9 cellular contexts compared by ENCODE assay signal in the genomic region with DNA sequence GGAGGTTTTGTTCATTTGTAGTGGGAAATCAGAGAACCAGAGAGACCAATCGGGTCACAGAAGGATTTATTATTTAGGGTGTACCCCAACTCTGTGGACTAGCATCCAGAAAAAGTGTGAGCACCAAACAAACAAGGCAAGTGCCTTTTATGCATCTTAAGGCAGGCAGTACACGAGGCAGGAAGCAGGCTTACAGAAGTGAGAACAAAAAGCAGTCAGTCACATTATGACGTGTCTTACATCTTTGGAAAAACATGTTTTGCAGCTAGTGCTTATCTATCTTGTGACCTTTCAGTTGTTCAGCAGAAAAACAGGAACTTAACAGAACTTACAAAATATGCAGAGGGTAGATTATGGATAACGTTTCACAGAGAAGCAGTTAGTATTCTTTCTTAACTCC.
A peak's percentile ranks its signal among the peaks of the same experiment; 100 is the strongest.
DNase-seq lines count a peak whose midpoint lies in the region; ATAC-seq and TF ChIP-seq lines count a peak whose summit lies in the region.
"Had no signal": no experiment of that assay in that cellular context is flagged by ENCODE, and none has a peak within 500 bp of the region (broad histone marks: within the 10 kb centered on the region; RNA-seq: fewer than 3 reads in every experiment).

No MANE protein-coding gene starts in this region.

- DNase-seq in stimulated activated CD4-positive, alpha-beta T cell treated with anti-CD3 and anti-CD28 coated beads, Interleukin-1b, Interleukin-23, amount 100 ng/mL, for 48 hours, result peak; percentile 22
- no peak for DNase-seq in stimulated activated CD4-positive, alpha-beta T cell treated with anti-CD3 and anti-CD28 coated beads, Interleukin-4, amount 100 ng/mL, for 1 hour
- peak; percentile 46 for DNase-seq in activated CD8-positive, alpha-beta T cell treated with anti-CD3 and anti-CD28 coated beads for 36 hours
- no peak for DNase-seq in NCI-H2029 treated with DMSO at 0.1 percent for 48 hours (lab: John Stamatoyannopoulos, UW)
- no peak for DNase-seq in HuH-7.5 (ENCODE audit: low spot score)
- no peak for DNase-seq in NCI-H526 treated with DMSO at 0.1 percent for 48 hours (lab: John Stamatoyannopoulos, UW)
- DNase-seq: midbrain had no signal

- peaks cover 28% of the 10 kb centered on the region for H3K4me1 Mint-ChIP-seq in activated CD8-positive, alpha-beta T cell treated with anti-CD3 and anti-CD28 coated beads for 36 hours (ENCODE audit: low read depth)

- ATAC-seq in HG03432 (IDR thresholded peaks at IDR 0.05; ENCODE audit: unreplicated experiment) (peak; percentile 99), GM21723 (IDR thresholded peaks at IDR 0.05; ENCODE audit: unreplicated experiment) (no peak)
- peak; percentile 81 for ATAC-seq in activated CD8-positive, alpha-beta T cell treated with anti-CD3 and anti-CD28 coated beads for 36 hours

- peak overlapping the region; percentile 83 for H3K27ac Mint-ChIP-seq in activated CD8-positive, alpha-beta T cell treated with anti-CD3 and anti-CD28 coated beads for 36 hours

- peaks cover 15% of the 10 kb centered on the region for H3K36me3 Mint-ChIP-seq in activated CD8-positive, alpha-beta T cell treated with anti-CD3 and anti-CD28 coated beads for 36 hours (ENCODE audit: low read depth)

- no peak for TF ChIP-seq CTCF in activated CD8-positive, alpha-beta T cell treated with anti-CD3 and anti-CD28 coated beads for 36 hours (IDR thresholded peaks at IDR 0.05)

- intact Hi-C loops in activated CD8-positive, alpha-beta T cell treated with anti-CD3 and anti-CD28 coated beads for 36 hours (cut with micrococcal nuclease), result no loop called here

- H3K4me3 Mint-ChIP-seq in activated CD8-positive, alpha-beta T cell treated with anti-CD3 and anti-CD28 coated beads for 36 hours, result no peak overlapping the region

- POLR2A ChIA-PET in activated CD8-positive, alpha-beta T cell treated with anti-CD3 and anti-CD28 coated beads for 36 hours (lab: Charles Lee), result interaction anchor here (1.7 kb wide), 1 partner anchor 9 kb away, joined by 4 read pairs; no protein-coding TSS in a partner anchor

- CTCF ChIA-PET in activated CD8-positive, alpha-beta T cell treated with anti-CD3 and anti-CD28 coated beads for 36 hours (lab: Charles Lee), result no interaction called here

- no peaks in the 10 kb centered on the region for H3K27me3 Mint-ChIP-seq in activated CD8-positive, alpha-beta T cell treated with anti-CD3 and anti-CD28 coated beads for 36 hours

- H3K9me3 Mint-ChIP-seq in activated CD8-positive, alpha-beta T cell treated with anti-CD3 and anti-CD28 coated beads for 36 hours, result peaks cover 6% of the 10 kb centered on the region

Comparison
In these comparisons a context has a peak if more than half of its experiments do, and no peak if none do; other contexts are left out.
1. DNase-seq: peak in stimulated activated CD4-positive, alpha-beta T cell treated with anti-CD3 and anti-CD28 coated beads, Interleukin-1b, Interleukin-23, amount 100 ng/mL, for 48 hours (single experiment) and activated CD8-positive, alpha-beta T cell treated with anti-CD3 and anti-CD28 coated beads for 36 hours (single experiment); none in stimulated activated CD4-positive, alpha-beta T cell treated with anti-CD3 and anti-CD28 coated beads, Interleukin-4, amount 100 ng/mL, for 1 hour (single experiment), NCI-H2029 treated with DMSO at 0.1 percent for 48 hours (single experiment), HuH-7.5 (single experiment) and NCI-H526 treated with DMSO at 0.1 percent for 48 hours (single experiment).